ENCODE assay signal across 8 cellular contexts in genomic region chr19:37594982-37595382, GRCh38. TPM values are rescaled to one million over a fixed set of nuclear protein-coding genes. Genes with fewer than 3 reads are reported as not detected.
A peak's percentile ranks its signal among the peaks of the same experiment; 100 is the strongest.
DNase-seq lines count a peak whose midpoint lies in the region; ATAC-seq and TF ChIP-seq lines count a peak whose summit lies in the region.

No MANE protein-coding gene starts in this region.

- peaks cover 11% of the 10 kb centered on the region for H3K9me3 ChIP-seq in A673 (ENCODE audit: low read depth, low read length, poor library complexity, severe bottlenecking)
- H3K9me3 ChIP-seq in right lobe of liver = peaks cover 0 to 14% (median 0%) of the 10 kb centered on the region in 4 donors

- ATAC-seq in GM19025 (IDR thresholded peaks at IDR 0.05; ENCODE audit: low read depth, unreplicated experiment) (peak; percentile 16), HG03457 (IDR thresholded peaks at IDR 0.05; ENCODE audit: unreplicated experiment) (peak; percentile 16), right lobe of liver (peak; percentile 56 to 69 (median 62))

- intact Hi-C loops in A673 (cut with micrococcal nuclease; ENCODE audit: unreplicated experiment) (no loop called here), right lobe of liver (cut with DNase I) (no loop called here)

- CTCF ChIA-PET in A673 (lab: Charles Lee) = interaction anchor here (0.5 kb wide), 1 partner anchor 257 kb away, joined by 7 read pairs; no protein-coding TSS in a partner anchor

- H3K4me1 ChIP-seq in A673 (ENCODE audit: insufficient read depth, low read length, poor library complexity, severe bottlenecking) (no peaks in the 10 kb centered on the region), right lobe of liver (peaks cover 0 to 6% (median 2%) of the 10 kb centered on the region in 4 donors)

- 0% methylated on average over 3 of the region's 20 CpGs for WGBS in right lobe of liver (ENCODE audit: insufficient coverage, low coverage, low lambda C conversion rate, missing lambda C conversion rate)

- no TSS peak for BruUV-seq in A673 (replicated peaks; lab: Mats Ljungman, UMichigan)

- no peak overlapping the region for H3K27ac ChIP-seq in A673 (ENCODE audit: low read depth, low read length, poor library complexity, severe bottlenecking)
- peak overlapping the region; percentile 88 for H3K27ac ChIP-seq in VCaP
- H3K27ac ChIP-seq in caudate nucleus (ENCODE audit: low read depth, low read length) = peak overlapping the region; percentile 91
- peak overlapping the region; percentile 40 to 77 (median 61) for H3K27ac ChIP-seq in right lobe of liver

- H3K27me3 ChIP-seq in A673 (replicated peaks; ENCODE audit: insufficient read depth, low read depth, low read length, poor library complexity) (no peaks in the 10 kb centered on the region), right lobe of liver (no peaks in the 10 kb centered on the region)

- H3K4me3 ChIP-seq in A673 (ENCODE audit: low read depth, low read length, poor library complexity, severe bottlenecking) (peak overlapping the region; percentile 64), right lobe of liver (peak overlapping the region; percentile 64 to 70 (median 68))

- no peak for DNase-seq in A673 (ENCODE audit: low spot score)
- DNase-seq in caudate nucleus (lab: John Stamatoyannopoulos, UW) = peak in 43 of 61 donors; percentile 23 to 89 (median 62)
- peak; percentile 52 to 71 (median 64) for DNase-seq in right lobe of liver
- peak; percentile 39 to 55 for DNase-seq in stimulated activated CD4-positive, alpha-beta T cell treated with anti-CD3 and anti-CD28 coated beads, Interleukin-4, amount 100 ng/mL, for 4 hours
- DNase-seq in NOMO-1 (lab: John Stamatoyannopoulos, UW; ENCODE audit: unreplicated experiment in 2 of 2) = no peak

- TF ChIP-seq CTCF in A673 (conservative IDR thresholded peaks at IDR 0.05; ENCODE audit: low read depth, low read length) (no peak), VCaP (conservative IDR thresholded peaks at IDR 0.05) (no peak), right lobe of liver (IDR thresholded peaks at IDR 0.05) (no peak)

- POLR2A ChIA-PET in A673 (lab: Charles Lee; ENCODE audit: low non-redundant PET) = no interaction called here

- no peak for TF ChIP-seq POLR2A in right lobe of liver (IDR thresholded peaks at IDR 0.05)

- no peaks in the 10 kb centered on the region for H3K36me3 ChIP-seq in A673 (ENCODE audit: insufficient read depth, low read length, poor library complexity, severe bottlenecking)
- peaks cover 0 to 14% (median 0%) of the 10 kb centered on the region in 4 donors for H3K36me3 ChIP-seq in right lobe of liver

RNA-seq across cellular contexts. Expression of gene ZNF540, which starts 0.3 kb away (rescaled TPM):
- total RNA-seq in A673 (2021) = 0.24 and 0.59 TPM in 2 replicates
- 1 to 10 TPM in 4 of 6 experiments, under 1 TPM in 2; 0.37 to 2.1 (median 1.1) TPM for total RNA-seq in right lobe of liver

RNA-seq across cellular contexts. Expression of gene ZNF571, which starts 0.4 kb away (rescaled TPM):
- total RNA-seq in A673 (2021) (2.6 and 3.9 TPM in 2 replicates), right lobe of liver (1 to 10 TPM; 1.2 to 3.0 (median 1.7) TPM)

Comparison
In these comparisons a context has a peak if more than half of its experiments do, and no peak if none do; other contexts are left out.
1. DNase-seq: peak in caudate nucleus (43 of 61), right lobe of liver (3 of 3) and stimulated activated CD4-positive, alpha-beta T cell treated with anti-CD3 and anti-CD28 coated beads, Interleukin-4, amount 100 ng/mL, for 4 hours (2 of 2); none in A673 (single experiment) and NOMO-1 (0 of 2).
2. Peak in every context shown above with its lines, with median percentiles within 50 percentile points of each other: ATAC-seq.